In the genomic region with DNA sequence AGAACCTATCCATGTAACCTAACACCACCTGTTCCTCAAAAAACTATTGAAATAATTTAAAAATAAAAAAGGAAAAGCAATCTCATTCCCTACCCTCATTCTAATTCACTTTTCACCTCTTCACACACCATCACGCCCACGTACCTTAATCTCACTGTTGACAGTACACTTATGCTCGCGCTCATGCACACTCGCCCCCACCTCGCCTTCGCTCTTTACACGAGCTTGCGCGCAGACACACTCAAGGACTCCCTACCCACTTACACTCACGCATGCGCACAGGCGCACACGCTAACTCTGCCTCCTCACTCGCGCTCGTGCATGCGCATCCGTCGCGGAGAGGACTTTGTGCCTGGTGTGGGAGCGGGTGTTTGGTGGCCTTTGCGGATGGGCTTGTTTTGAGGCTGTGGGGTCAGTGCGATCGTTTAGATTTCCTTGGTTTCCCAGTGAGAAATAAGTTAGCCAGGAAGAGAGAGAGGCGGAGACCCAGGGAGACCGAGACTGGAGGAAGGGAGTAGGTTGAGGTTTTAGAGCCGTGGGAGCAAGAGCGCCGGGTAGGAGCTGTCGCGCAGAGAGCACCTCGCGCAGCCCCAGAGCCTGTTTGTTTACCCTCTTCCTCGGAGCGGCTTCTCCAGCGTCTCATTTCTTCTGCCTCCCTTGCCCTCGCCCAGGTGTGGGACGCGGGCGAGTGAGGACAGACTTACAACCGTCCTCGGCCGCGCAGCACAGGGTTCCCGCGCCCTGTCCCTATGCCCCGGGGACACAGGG, we compare ENCODE assay signal across 9 cellular contexts. TPM values are rescaled to one million over a fixed set of nuclear protein-coding genes. Genes with fewer than 3 reads are reported as not detected.
DNase-seq lines count a peak whose midpoint lies in the region; ATAC-seq, FAIRE-seq and TF ChIP-seq lines count a peak whose summit lies in the region.
"Had no signal": no experiment of that assay in that cellular context is flagged by ENCODE, and none has a peak within 500 bp of the region (broad histone marks: within the 10 kb centered on the region; RNA-seq: fewer than 3 reads in every experiment).

No MANE protein-coding gene starts in this region.

- 0 to 4% (median 2%) methylated on average over 29 to 48 of the region's 48 CpGs for WGBS in adrenal gland, 4 donors
- 0 to 2% (median 1%) methylated on average over 48 of the region's 48 CpGs for WGBS in psoas muscle, 3 donors

- H3K4me2 ChIP-seq in Loucy (ENCODE audit: low read depth, low read length, poor library complexity, severe bottlenecking) = peak overlapping the region; percentile 48

- H3K4me1 ChIP-seq in Loucy (ENCODE audit: insufficient read depth, low read length, poor library complexity, severe bottlenecking) (no peaks in the 10 kb centered on the region), adrenal gland (replicated peaks in 1 of 2) (peaks cover 0 to 9% of the 10 kb centered on the region in 2 donors), right atrium auricular region (peaks cover 0 to 18% of the 10 kb centered on the region in 2 donors), psoas muscle (peaks cover 5% of the 10 kb centered on the region)

- no peaks in the 10 kb centered on the region for H3K79me2 ChIP-seq in Loucy (ENCODE audit: insufficient read depth, low read length)

- H2AFZ ChIP-seq in Loucy (ENCODE audit: low read length) = peak overlapping the region; percentile 22

- ATAC-seq in GM21576 (IDR thresholded peaks at IDR 0.05; ENCODE audit: unreplicated experiment) = peak; percentile 64
- peak; percentile 88 to 97 (median 91) for ATAC-seq in psoas muscle

- intact Hi-C loops in adrenal gland (cut with DNase I) = no loop called here
- intact Hi-C loops in psoas muscle (cut with DNase I) = no loop called here

- H3K9me3 ChIP-seq in Loucy (ENCODE audit: insufficient read depth, low read depth, low read length) = no peaks in the 10 kb centered on the region
- no peaks in the 10 kb centered on the region for H3K9me3 ChIP-seq in adrenal gland (replicated peaks in 1 of 3)
- no peaks in the 10 kb centered on the region for H3K9me3 ChIP-seq in right atrium auricular region
- no peaks in the 10 kb centered on the region for H3K9me3 ChIP-seq in psoas muscle

- FAIRE-seq in urothelium cell line (lab: Jason Lieb, UNC) = peak; percentile 73
- FAIRE-seq: frontal cortex had no signal

- H3K9ac ChIP-seq in Loucy (ENCODE audit: low read depth, low read length, poor library complexity, severe bottlenecking) = peak overlapping the region; percentile 2

- H3K4me3 ChIP-seq in Loucy (ENCODE audit: low read length, poor library complexity, severe bottlenecking) (peak overlapping the region; percentile 50), adrenal gland (peak overlapping the region in 2 of 4 donors; percentile 31 to 63), right atrium auricular region (peak overlapping the region; percentile 30 to 52), psoas muscle (peak overlapping the region; percentile 72)

- H3K27ac ChIP-seq in adrenal gland (no peak overlapping the region), right atrium auricular region (peak overlapping the region in 1 of 2 donors; percentile 25), psoas muscle (peak overlapping the region; percentile 43)

- TF ChIP-seq POLR2A in adrenal gland (IDR thresholded peaks at IDR 0.05) = no peak

- no peaks in the 10 kb centered on the region for H3K9me2 ChIP-seq in Loucy (replicated peaks; ENCODE audit: low read depth, low read length)

- no peaks in the 10 kb centered on the region for H3K36me3 ChIP-seq in Loucy (ENCODE audit: insufficient read depth, low read length)
- no peaks in the 10 kb centered on the region for H3K36me3 ChIP-seq in adrenal gland (replicated peaks in 1 of 2)
- no peaks in the 10 kb centered on the region for H3K36me3 ChIP-seq in right atrium auricular region
- no peaks in the 10 kb centered on the region for H3K36me3 ChIP-seq in psoas muscle (ENCODE audit: insufficient read depth in 1 of 2, low read depth in 1 of 2)

- no peaks in the 10 kb centered on the region for H4K20me1 ChIP-seq in Loucy (ENCODE audit: insufficient read depth, low read length, poor library complexity, severe bottlenecking)

- no peaks in the 10 kb centered on the region for H3K27me3 ChIP-seq in Loucy (ENCODE audit: insufficient read depth, low read length, poor library complexity, severe bottlenecking)
- peaks cover 16% of the 10 kb centered on the region for H3K27me3 ChIP-seq in adrenal gland
- H3K27me3 ChIP-seq in right atrium auricular region = peaks cover 3 to 23% of the 10 kb centered on the region in 2 donors
- H3K27me3 ChIP-seq in psoas muscle (ENCODE audit: insufficient read depth in 3 of 3, low read length in 2 of 3) = peaks cover 0 to 61% (median 13%) of the 10 kb centered on the region in 3 donors

- peak; percentile 84 for DNase-seq in DMS53 (lab: John Stamatoyannopoulos, UW)
- peak; percentile 54 for DNase-seq in SW480 (ENCODE audit: low spot score)
- peak; percentile 70 to 82 (median 79) for DNase-seq in adrenal gland
- DNase-seq in right atrium auricular region (ENCODE audit: low spot score) = peak; percentile 83
- peak; percentile 86 to 90 for DNase-seq in psoas muscle
- DNase-seq in urothelium cell line (ENCODE audit: low spot score) = no peak

- TF ChIP-seq CTCF in Loucy (conservative IDR thresholded peaks at IDR 0.05; ENCODE audit: low read length) (no peak), adrenal gland (IDR thresholded peaks at IDR 0.05) (no peak), right atrium auricular region (IDR thresholded peaks at IDR 0.05) (no peak), psoas muscle (IDR thresholded peaks at IDR 0.05) (no peak)

- no peaks in the 10 kb centered on the region for H3F3A ChIP-seq in Loucy (ENCODE audit: low read depth)

RNA-seq across cellular contexts. Expression of a gene that starts 8.1 kb away (rescaled TPM):
- total RNA-seq in adrenal gland (not detected), right atrium auricular region (not detected), psoas muscle (not detected)
- polyA plus RNA-seq in adrenal gland (not detected), psoas muscle (not detected)

RNA-seq across cellular contexts. Expression of a gene that starts 27.4 kb away (rescaled TPM):
- total RNA-seq in adrenal gland (10 to 100 TPM; 19.7 to 68.0 (median 26.9) TPM), right atrium auricular region (10 to 100 TPM; 10.6 to 18.7 TPM), psoas muscle (10 to 100 TPM in 2 of 4 donors, 1 to 10 TPM in 2; 8.6 to 11.1 (median 9.8) TPM)
- polyA plus RNA-seq in adrenal gland (10 to 100 TPM in 2 of 3 donors, 1 to 10 TPM in 1; 9.7 to 18.6 (median 14.6) TPM), psoas muscle (10 to 100 TPM in 2 of 3 donors, 1 to 10 TPM in 1; 9.1 to 17.4 (median 11.2) TPM)
